Comparison of ENCODE assay signal across 8 cellular contexts in genomic region chr12:6963016-6963731, GRCh38. TPM values are rescaled to one million over a fixed set of nuclear protein-coding genes. Genes with fewer than 3 reads are reported as not detected.
DNase-seq lines count a peak whose midpoint lies in the region; ATAC-seq and TF ChIP-seq lines count a peak whose summit lies in the region.
"Had no signal": no experiment of that assay in that cellular context is flagged by ENCODE, and none has a peak within 500 bp of the region (broad histone marks: within the 10 kb centered on the region; RNA-seq: fewer than 3 reads in every experiment).

No MANE protein-coding gene starts in this region.

- peak overlapping the region; percentile 43 for H3K9ac ChIP-seq in HUES64 (ENCODE audit: low read depth, low read length)

- intact Hi-C loops in left ventricle myocardium inferior (cut with micrococcal nuclease) (loop anchor here (10.0 kb wide), 1 partner anchor 52 kb away; the partner anchor contains the start of gene LPCAT3), spleen (cut with DNase I; ENCODE audit: low total_unique reads) (loop anchor here (10.0 kb wide), 1 partner anchor 98 kb away; the partner anchor contains the start of gene TPI1)

- H3K4me3 ChIP-seq in HUES64 (ENCODE audit: low read length) (peak overlapping the region; percentile 64), left ventricle myocardium inferior (no peak overlapping the region), spleen (no peak overlapping the region)

- peak overlapping the region; percentile 77 for H3K27ac ChIP-seq in HUES64 (ENCODE audit: low read depth, low read length)
- peak overlapping the region; percentile 86 for H3K27ac ChIP-seq in left ventricle myocardium inferior (replicated peaks)
- H3K27ac ChIP-seq in spleen: peak overlapping the region in 4 of 8 donors; percentile 97 to 99 (median 98)

- no peaks in the 10 kb centered on the region for H3K9me3 ChIP-seq in HUES64 (ENCODE audit: insufficient read depth, low read depth, low read length)
- H3K9me3 ChIP-seq in left ventricle myocardium inferior (replicated peaks): no peaks in the 10 kb centered on the region
- H3K9me3 ChIP-seq in spleen: no peaks in the 10 kb centered on the region

- H3K27me3 ChIP-seq in HUES64 (ENCODE audit: insufficient read depth, low read length): no peaks in the 10 kb centered on the region
- H3K27me3 ChIP-seq in left ventricle myocardium inferior (ENCODE audit: low read depth): no peaks in the 10 kb centered on the region
- H3K27me3 ChIP-seq in spleen (replicated peaks in 1 of 7): no peaks in the 10 kb centered on the region

- DNase-seq in NCI-H526 (lab: John Stamatoyannopoulos, UW) (peak; percentile 84 to 97), left ventricle myocardium inferior (peak; percentile 17), spleen (peak; percentile 87), KG1 (lab: John Stamatoyannopoulos, UW) (no peak)

- TF ChIP-seq CTCF in left ventricle myocardium inferior (IDR thresholded peaks at IDR 0.05; ENCODE audit: borderline replicate concordance) (no peak), spleen (IDR thresholded peaks at IDR 0.05 in 8 of 11, conservative IDR thresholded peaks at IDR 0.05 in 3 of 11) (no peak)

- TF ChIP-seq POLR2A in spleen (IDR thresholded peaks at IDR 0.05): no peak

- ATAC-seq in HG03571 (IDR thresholded peaks at IDR 0.05; ENCODE audit: unreplicated experiment) (no peak), HG03139 (IDR thresholded peaks at IDR 0.05; ENCODE audit: unreplicated experiment) (no peak)

- 89% methylated on average over 32 of the region's 32 CpGs for WGBS in HUES64
- 80 to 88% (median 85%) methylated on average over 24 to 32 of the region's 32 CpGs for WGBS in spleen, 5 donors

- H3K36me3 ChIP-seq in HUES64 (ENCODE audit: insufficient read depth, low read length): peaks cover 39% of the 10 kb centered on the region
- peaks cover 30% of the 10 kb centered on the region for H3K36me3 ChIP-seq in left ventricle myocardium inferior
- peaks cover 2 to 68% (median 52%) of the 10 kb centered on the region in 6 donors for H3K36me3 ChIP-seq in spleen

- peaks cover 22% of the 10 kb centered on the region for H3K4me1 ChIP-seq in HUES64 (ENCODE audit: insufficient read depth, low read length)
- peaks cover 71% of the 10 kb centered on the region for H3K4me1 ChIP-seq in left ventricle myocardium inferior
- H3K4me1 ChIP-seq in spleen: peaks cover 49 to 90% (median 71%) of the 10 kb centered on the region in 6 donors

RNA-seq across cellular contexts. Expression of gene PHB2, which starts 7.3 kb away (rescaled TPM):
- 303 TPM for polyA plus RNA-seq in HUES64 (2013, experiment 1 of 2)
- 286 TPM for polyA plus RNA-seq in HUES64 (2013, experiment 2 of 2)
- 142 TPM for total RNA-seq in left ventricle myocardium inferior
- total RNA-seq in spleen: 100 to 1,000 TPM; 127 to 143 (median 133) TPM
- polyA plus RNA-seq in spleen: 100 to 1,000 TPM; 166 to 199 (median 177) TPM

RNA-seq across cellular contexts. Expression of gene EMG1, which starts 7.5 kb away (rescaled TPM):
- polyA plus RNA-seq in HUES64 (2013, experiment 1 of 2): 50.2 TPM
- 42.5 TPM for polyA plus RNA-seq in HUES64 (2013, experiment 2 of 2)
- total RNA-seq in left ventricle myocardium inferior: 44.3 TPM
- total RNA-seq in spleen: 10 to 100 TPM; 19.9 to 56.3 (median 44.0) TPM
- 10 to 100 TPM; 23.6 to 38.3 (median 37.1) TPM for polyA plus RNA-seq in spleen

RNA-seq across cellular contexts. Expression of gene PTPN6, which starts 12.0 kb away (rescaled TPM):
- polyA plus RNA-seq in HUES64 (2013, experiment 1 of 2): 12.0 TPM
- 12.2 TPM for polyA plus RNA-seq in HUES64 (2013, experiment 2 of 2)
- total RNA-seq in left ventricle myocardium inferior (6.7 TPM), spleen (100 to 1,000 TPM; 314 to 431 (median 423) TPM)
- polyA plus RNA-seq in spleen: 100 to 1,000 TPM; 398 to 713 (median 604) TPM

RNA-seq across cellular contexts. Expression of gene C12orf57, which starts 19.4 kb away (rescaled TPM):
- 174 TPM for polyA plus RNA-seq in HUES64 (2013, experiment 1 of 2)
- 162 TPM for polyA plus RNA-seq in HUES64 (2013, experiment 2 of 2)
- total RNA-seq in left ventricle myocardium inferior: 227 TPM
- 100 to 1,000 TPM in 6 of 7 donors, 10 to 100 TPM in 1; 79.2 to 364 (median 116) TPM for total RNA-seq in spleen
- polyA plus RNA-seq in spleen: 100 to 1,000 TPM; 181 to 323 (median 242) TPM

RNA-seq across cellular contexts. Expression of gene RNU7-1, which starts 19.6 kb away (rescaled TPM):
- polyA plus RNA-seq in HUES64 (2013, experiment 1 of 2): not detected
- not detected for polyA plus RNA-seq in HUES64 (2013, experiment 2 of 2)
- total RNA-seq in left ventricle myocardium inferior (not detected), spleen (not detected)
- polyA plus RNA-seq in spleen: not detected
- total RNA-seq: renal cortical epithelial cell had no signal

Comparison
In these comparisons a context has a peak if more than half of its experiments do, and no peak if none do; other contexts are left out.
1. RNA of gene PTPN6, which starts 12.0 kb away (total RNA-seq): 314 to 431 TPM in spleen; 6.7 TPM in left ventricle myocardium inferior (single experiment); every median in the first group is over 10 times any median in the second.